Comparison of ENCODE assay signal across 8 cellular contexts in genomic region chr14:21475767-21476525, GRCh38. TPM values are rescaled to one million over a fixed set of nuclear protein-coding genes. Genes with fewer than 3 reads are reported as not detected.
A peak's percentile ranks its signal among the peaks of the same experiment; 100 is the strongest.
DNase-seq lines count a peak whose midpoint lies in the region; ATAC-seq and TF ChIP-seq lines count a peak whose summit lies in the region.

No MANE protein-coding gene starts in this region.

- no peaks in the 10 kb centered on the region for H3K9me3 ChIP-seq in mucosa of descending colon

- TF ChIP-seq CTCF in AG04449 (IDR thresholded peaks at IDR 0.05; ENCODE audit: insufficient read depth, low read length, missing control alignments) (no peak), cardiac fibroblast (IDR thresholded peaks at IDR 0.05; ENCODE audit: low read depth, low read length) (no peak), mucosa of descending colon (IDR thresholded peaks at IDR 0.05) (no peak)

- intact Hi-C loops in mucosa of descending colon (cut with DNase I, micrococcal nuclease): no loop called here

- peak; percentile 35 for ATAC-seq in mucosa of descending colon

- POLR2A ChIA-PET in AG04449 (lab: Yijun Ruan, JAX): interaction anchor here (0.9 to 1.5 kb wide), 2 partner anchors 10 to 39 kb away, joined by 4 read pairs; no protein-coding TSS in a partner anchor

- peaks cover 18% of the 10 kb centered on the region for H3K4me1 ChIP-seq in mucosa of descending colon (ENCODE audit: low read depth)

- peak overlapping the region; percentile 94 for H3K4me3 ChIP-seq in AG04449 (ENCODE audit: low read depth, low read length)
- H3K4me3 ChIP-seq in cardiac fibroblast (replicated peaks in 1 of 2; ENCODE audit: low read depth in 2 of 2, low read length in 2 of 2): peak overlapping the region; percentile 60 to 96
- H3K4me3 ChIP-seq in mucosa of descending colon: peak overlapping the region; percentile 26

- DNase-seq in AG04449 (ENCODE audit: low read depth, low spot score) (no peak), HT1080 (ENCODE audit: low read depth) (peak; percentile 6), cardiac fibroblast (ENCODE audit: low read depth in 2 of 2) (no peak), mucosa of descending colon (no peak), NCI-H187 (lab: John Stamatoyannopoulos, UW) (no peak), NK-92 (lab: John Stamatoyannopoulos, UW; ENCODE audit: unreplicated experiment) (no peak), occipital lobe (lab: John Stamatoyannopoulos, UW) (no peak), NCI-H226 (no peak)

- H3K36me3 ChIP-seq in mucosa of descending colon (ENCODE audit: low read depth): no peaks in the 10 kb centered on the region

- CTCF ChIA-PET in AG04449 (lab: Yijun Ruan, JAX): interaction anchor here (0.6 to 10.5 kb wide), 12 partner anchors 11 to 93 kb away, joined by 3 to 107 read pairs (median 12); partner anchors contain the start of genes CHD8, METTL3 and SALL2

RNA-seq across cellular contexts. Expression of gene RAB2B, which starts 0.8 kb away (rescaled TPM):
- total RNA-seq in HT1080 (2014; rRNA removed; shearing (Covaris generic)): 11.8 and 16.6 TPM in 2 replicates
- polyA plus RNA-seq in HT1080 (2015; cell fraction: cytosol; rRNA removed): 14.7 and 18.4 TPM in 2 replicates
- 28.6 and 32.7 TPM in 2 replicates for polyA plus RNA-seq in HT1080 (2015; cell fraction: nucleus; rRNA removed)
- total RNA-seq in mucosa of descending colon: 10 to 100 TPM; 18.9 to 29.1 (median 19.1) TPM
- total RNA-seq in occipital lobe: 48.0 TPM

RNA-seq across cellular contexts. Expression of gene TOX4, which starts 1.0 kb away (rescaled TPM):
- total RNA-seq in HT1080 (2014; rRNA removed; shearing (Covaris generic)): 16.4 and 46.2 TPM in 2 replicates
- 44.1 and 46.1 TPM in 2 replicates for polyA plus RNA-seq in HT1080 (2015; cell fraction: cytosol; rRNA removed)
- 60.1 and 98.5 TPM in 2 replicates for polyA plus RNA-seq in HT1080 (2015; cell fraction: nucleus; rRNA removed)
- total RNA-seq in mucosa of descending colon (10 to 100 TPM; 72.9 to 91.6 (median 78.4) TPM), occipital lobe (20.9 TPM)

RNA-seq across cellular contexts. Expression of gene CHD8, which starts 20.0 kb away (rescaled TPM):
- 53.8 and 58.3 TPM in 2 replicates for total RNA-seq in HT1080 (2014; rRNA removed; shearing (Covaris generic))
- 16.3 and 19.3 TPM in 2 replicates for polyA plus RNA-seq in HT1080 (2015; cell fraction: cytosol; rRNA removed)
- 77.8 and 79.5 TPM in 2 replicates for polyA plus RNA-seq in HT1080 (2015; cell fraction: nucleus; rRNA removed)
- total RNA-seq in mucosa of descending colon (10 to 100 TPM; 54.3 to 69.1 (median 60.5) TPM), occipital lobe (54.1 TPM)

RNA-seq across cellular contexts. Expression of gene METTL3, which starts 35.2 kb away (rescaled TPM):
- 96.6 and 99.7 TPM in 2 replicates for total RNA-seq in HT1080 (2014; rRNA removed; shearing (Covaris generic))
- 60.6 and 63.8 TPM in 2 replicates for polyA plus RNA-seq in HT1080 (2015; cell fraction: cytosol; rRNA removed)
- 340 and 360 TPM in 2 replicates for polyA plus RNA-seq in HT1080 (2015; cell fraction: nucleus; rRNA removed)
- total RNA-seq in mucosa of descending colon (10 to 100 TPM; 33.8 to 43.6 (median 34.6) TPM), occipital lobe (87.8 TPM)

RNA-seq across cellular contexts. Expression of gene SALL2, which starts 50.2 kb away (rescaled TPM):
- total RNA-seq in HT1080 (2014; rRNA removed; shearing (Covaris generic)): 0.03 TPM in 2 replicates
- 0.05 TPM in 1 of 2 replicates, not detected in the other for polyA plus RNA-seq in HT1080 (2015; cell fraction: cytosol; rRNA removed)
- not detected in 2 replicates for polyA plus RNA-seq in HT1080 (2015; cell fraction: nucleus; rRNA removed)
- total RNA-seq in mucosa of descending colon (10 to 100 TPM in 1 of 3 donors, 1 to 10 TPM in 2; 1.0 to 25.6 (median 1.2) TPM), occipital lobe (11.2 TPM)

Comparison
In these comparisons a context has a peak if more than half of its experiments do, and no peak if none do; other contexts are left out.
1. H3K4me3 ChIP-seq: peak in every context shown above with its lines; median percentile 94 in AG04449; 78 in cardiac fibroblast; 26 in mucosa of descending colon.